Comparison of ENCODE assay signal across 8 cellular contexts in genomic region chr17:47649972-47650524, GRCh38. TPM values are rescaled to one million over a fixed set of nuclear protein-coding genes. Genes with fewer than 3 reads are reported as not detected.
DNase-seq lines count a peak whose midpoint lies in the region; ATAC-seq, FAIRE-seq and TF ChIP-seq lines count a peak whose summit lies in the region.

No MANE protein-coding gene starts in this region.

- FAIRE-seq in H54 (lab: Jason Lieb, UNC) = no peak

- H3K9me3 Mint-ChIP-seq in CD4-positive, CD25-positive, alpha-beta regulatory T cell = no peaks in the 10 kb centered on the region
- H3K9me3 Mint-ChIP-seq in T-helper 1 cell treated with Interleukin-12 subunit alpha and Interleukin-12 subunit beta and Interleukin-4 antibody, amounts not matched to agents 30 μg/mL and 1 μg/mL, for 36 hours = no peaks in the 10 kb centered on the region
- H3K9me3 Mint-ChIP-seq in endodermal cell (no peaks in the 10 kb centered on the region), neural crest cell (no peaks in the 10 kb centered on the region)

- WGBS in endodermal cell (ENCODE audit: insufficient coverage in 1 of 2, insufficient read length in 1 of 2), 2 experiments = 1% methylated on average over 25 of the region's 48 CpGs; no CpG with 5 or more reads in 1 of the 2 experiments

- peaks cover 27% of the 10 kb centered on the region for H3K36me3 ChIP-seq in CD4-positive, CD25-positive, alpha-beta regulatory T cell (ENCODE audit: control insufficient read depth, insufficient read depth, low read length)
- H3K36me3 ChIP-seq in endodermal cell (ENCODE audit: control insufficient read depth, insufficient read depth, low read length) = peaks cover 38% of the 10 kb centered on the region

- no peaks in the 10 kb centered on the region for H3K9me3 ChIP-seq in CD4-positive, CD25-positive, alpha-beta regulatory T cell (ENCODE audit: control insufficient read depth in 2 of 2, low read length in 2 of 2)
- H3K9me3 ChIP-seq in endodermal cell (ENCODE audit: control insufficient read depth, low read length) = no peaks in the 10 kb centered on the region

- no peak overlapping the region for H3K4me3 ChIP-seq in CD4-positive, CD25-positive, alpha-beta regulatory T cell (ENCODE audit: low read depth, low read length)
- peak overlapping the region; percentile 59 for H3K4me3 ChIP-seq in endodermal cell (ENCODE audit: low read length)

- H3K4me1 ChIP-seq in CD4-positive, CD25-positive, alpha-beta regulatory T cell (ENCODE audit: control insufficient read depth, insufficient read depth, low read length, poor library complexity, severe bottlenecking) = peaks cover 54% of the 10 kb centered on the region
- peaks cover 8% of the 10 kb centered on the region for H3K4me1 ChIP-seq in endodermal cell (ENCODE audit: control insufficient read depth, insufficient read depth, low read length)

- ATAC-seq in CD4-positive, CD25-positive, alpha-beta regulatory T cell (ENCODE audit: low read depth in 2 of 2) = no peak
- ATAC-seq in GM18909 (IDR thresholded peaks at IDR 0.05; ENCODE audit: poor library complexity, unreplicated experiment) (no peak), GM19328 (IDR thresholded peaks at IDR 0.05; ENCODE audit: unreplicated experiment) (no peak)

- peak overlapping the region; percentile 97 to 100 (median 99) for H3K4me3 Mint-ChIP-seq in CD4-positive, CD25-positive, alpha-beta regulatory T cell
- H3K4me3 Mint-ChIP-seq in T-helper 1 cell treated with Interleukin-12 subunit alpha and Interleukin-12 subunit beta and Interleukin-4 antibody, amounts not matched to agents 30 μg/mL and 1 μg/mL, for 36 hours = peak overlapping the region; percentile 99
- H3K4me3 Mint-ChIP-seq in endodermal cell (peak overlapping the region; percentile 88), neural crest cell (peak overlapping the region; percentile 98)

- TF ChIP-seq POLR2A in H54 (IDR thresholded peaks at IDR 0.05; ENCODE audit: low read depth, low read length) = peak; percentile 48

- H3K27me3 ChIP-seq in CD4-positive, CD25-positive, alpha-beta regulatory T cell (ENCODE audit: control insufficient read depth, insufficient read depth, low read length) = no peaks in the 10 kb centered on the region
- no peaks in the 10 kb centered on the region for H3K27me3 ChIP-seq in endodermal cell (ENCODE audit: control insufficient read depth, insufficient read depth, low read length, poor library complexity, severe bottlenecking)

- H3K27me3 Mint-ChIP-seq in CD4-positive, CD25-positive, alpha-beta regulatory T cell = peaks cover 11% of the 10 kb centered on the region
- no peaks in the 10 kb centered on the region for H3K27me3 Mint-ChIP-seq in T-helper 1 cell treated with Interleukin-12 subunit alpha and Interleukin-12 subunit beta and Interleukin-4 antibody, amounts not matched to agents 30 μg/mL and 1 μg/mL, for 36 hours (ENCODE audit: low read depth)
- H3K27me3 Mint-ChIP-seq in endodermal cell (ENCODE audit: insufficient read depth) (no peaks in the 10 kb centered on the region), neural crest cell (ENCODE audit: low read depth) (peaks cover 4% of the 10 kb centered on the region)

- peak overlapping the region; percentile 96 to 98 (median 97) for H3K27ac Mint-ChIP-seq in CD4-positive, CD25-positive, alpha-beta regulatory T cell
- peak overlapping the region; percentile 99 for H3K27ac Mint-ChIP-seq in T-helper 1 cell treated with Interleukin-12 subunit alpha and Interleukin-12 subunit beta and Interleukin-4 antibody, amounts not matched to agents 30 μg/mL and 1 μg/mL, for 36 hours
- peak overlapping the region; percentile 87 for H3K27ac Mint-ChIP-seq in endodermal cell
- H3K27ac Mint-ChIP-seq in neural crest cell (ENCODE audit: unreplicated experiment) = peak overlapping the region; percentile 95

- TF ChIP-seq CTCF in endodermal cell (conservative IDR thresholded peaks at IDR 0.05) (no peak), neural crest cell (conservative IDR thresholded peaks at IDR 0.05) (no peak)

- H3K36me3 Mint-ChIP-seq in CD4-positive, CD25-positive, alpha-beta regulatory T cell = peaks cover 21% of the 10 kb centered on the region
- H3K36me3 Mint-ChIP-seq in T-helper 1 cell treated with Interleukin-12 subunit alpha and Interleukin-12 subunit beta and Interleukin-4 antibody, amounts not matched to agents 30 μg/mL and 1 μg/mL, for 36 hours (ENCODE audit: low read depth) = peaks cover 36% of the 10 kb centered on the region
- H3K36me3 Mint-ChIP-seq in endodermal cell (ENCODE audit: low read depth) = peaks cover 38% of the 10 kb centered on the region
- H3K36me3 Mint-ChIP-seq in neural crest cell (ENCODE audit: low read depth) = peaks cover 11% of the 10 kb centered on the region

- peak overlapping the region; percentile 84 for H3K27ac ChIP-seq in CD4-positive, CD25-positive, alpha-beta regulatory T cell (ENCODE audit: insufficient read depth, low read length, poor library complexity, severe bottlenecking)
- peak overlapping the region; percentile 49 for H3K27ac ChIP-seq in endodermal cell (ENCODE audit: low read depth, low read length)

- H3K9ac ChIP-seq in endodermal cell (ENCODE audit: extremely low read depth, low read length, poor library complexity, severe bottlenecking) = no peak overlapping the region

- DNase-seq in CD4-positive, CD25-positive, alpha-beta regulatory T cell = peak in 1 of 3 donors; percentile 82
- DNase-seq in H54 (ENCODE audit: insufficient read length, low spot score) (no peak), endodermal cell (no peak), neural crest cell (ENCODE audit: low read depth, low spot score) (no peak), AG08396 (ENCODE audit: low spot score) (no peak)

- H3K4me1 Mint-ChIP-seq in CD4-positive, CD25-positive, alpha-beta regulatory T cell = peaks cover 27 to 66% (median 46%) of the 10 kb centered on the region in 4 donors
- peaks cover 40% of the 10 kb centered on the region for H3K4me1 Mint-ChIP-seq in T-helper 1 cell treated with Interleukin-12 subunit alpha and Interleukin-12 subunit beta and Interleukin-4 antibody, amounts not matched to agents 30 μg/mL and 1 μg/mL, for 36 hours (ENCODE audit: low read depth)
- H3K4me1 Mint-ChIP-seq in endodermal cell = peaks cover 24% of the 10 kb centered on the region
- H3K4me1 Mint-ChIP-seq in neural crest cell = peaks cover 55% of the 10 kb centered on the region

RNA-seq across cellular contexts. Expression of gene KPNB1, which starts 0.3 kb away (rescaled TPM):
- total RNA-seq in CD4-positive, CD25-positive, alpha-beta regulatory T cell = 242 TPM
- polyA plus RNA-seq in CD4-positive, CD25-positive, alpha-beta regulatory T cell = 10 to 100 TPM; 20.4 to 27.2 (median 23.3) TPM
- total RNA-seq in endodermal cell (100 to 1,000 TPM; 452 to 500 TPM), neural crest cell (642 and 671 TPM in 2 replicates)
- 347 TPM for polyA plus RNA-seq in endodermal cell (2013, experiment 1 of 2)
- polyA plus RNA-seq in endodermal cell (2013, experiment 2 of 2) = 324 TPM

RNA-seq across cellular contexts. Expression of gene TBKBP1, which starts 43.9 kb away (rescaled TPM):
- 6.1 TPM for total RNA-seq in CD4-positive, CD25-positive, alpha-beta regulatory T cell
- under 1 TPM; 0.11 to 0.60 (median 0.51) TPM for polyA plus RNA-seq in CD4-positive, CD25-positive, alpha-beta regulatory T cell
- 10 to 100 TPM; 14.5 to 22.9 TPM for total RNA-seq in endodermal cell
- polyA plus RNA-seq in endodermal cell (2013, experiment 1 of 2) = 17.3 TPM
- polyA plus RNA-seq in endodermal cell (2013, experiment 2 of 2) = 16.7 TPM
- 18.3 and 22.1 TPM in 2 replicates for total RNA-seq in neural crest cell
